ENCODE assay signal across 14 cellular contexts in genomic region chr11:69280994-69281393, GRCh38. TPM values are rescaled to one million over a fixed set of nuclear protein-coding genes. Genes with fewer than 3 reads are reported as not detected.
A peak's percentile ranks its signal among the peaks of the same experiment; 100 is the strongest.
DNase-seq lines count a peak whose midpoint lies in the region; ATAC-seq, FAIRE-seq and TF ChIP-seq lines count a peak whose summit lies in the region.
"Had no signal": no experiment of that assay in that cellular context is flagged by ENCODE, and none has a peak within 500 bp of the region (broad histone marks: within the 10 kb centered on the region; RNA-seq: fewer than 3 reads in every experiment).

No MANE protein-coding gene starts in this region.

- ATAC-seq in Right ventricle myocardium inferior (no peak), upper lobe of right lung (peak; percentile 70), HG03378 (IDR thresholded peaks at IDR 0.05; ENCODE audit: unreplicated experiment) (no peak)

- no peak for TF ChIP-seq CTCF in brain microvascular endothelial cell (IDR thresholded peaks at IDR 0.05; ENCODE audit: low read depth, low read length, missing control alignments)
- no peak for TF ChIP-seq CTCF in keratinocyte (optimal IDR thresholded peaks at IDR 0.05 in 1 of 3, IDR thresholded peaks at IDR 0.05 in 1 of 3, conservative IDR thresholded peaks at IDR 0.05 in 1 of 3; ENCODE audit: extremely low read depth in 1 of 3, insufficient read depth in 2 of 3, low read length in 3 of 3)
- TF ChIP-seq CTCF in upper lobe of right lung (IDR thresholded peaks at IDR 0.05): no peak

- H3K27me3 ChIP-seq in brain microvascular endothelial cell (replicated peaks) (no peaks in the 10 kb centered on the region), keratinocyte (ENCODE audit: control insufficient read depth, extremely low read depth, insufficient read depth, low read length) (peaks cover 4% of the 10 kb centered on the region), upper lobe of right lung (no peaks in the 10 kb centered on the region)
- H3K27me3 ChIP-seq: ascending aorta had no signal

- no peaks in the 10 kb centered on the region for H3K79me2 ChIP-seq in keratinocyte (ENCODE audit: control insufficient read depth, insufficient read depth, low read length)

- H3K4me1 ChIP-seq in keratinocyte (ENCODE audit: control insufficient read depth, extremely low read depth, insufficient read depth, low read length) (peaks cover 25% of the 10 kb centered on the region), upper lobe of right lung (peaks cover 19% of the 10 kb centered on the region)
- H3K4me1 ChIP-seq: ascending aorta, psoas muscle had no signal

- H3K9me3 ChIP-seq in keratinocyte (ENCODE audit: control insufficient read depth, low read depth, low read length) (peaks cover 6% of the 10 kb centered on the region), upper lobe of right lung (no peaks in the 10 kb centered on the region)
- H3K9me3 ChIP-seq: ascending aorta had no signal

- peak; percentile 92 for FAIRE-seq in keratinocyte (lab: Jason Lieb, UNC)
- FAIRE-seq: A204.1 had no signal

- intact Hi-C loops in Right ventricle myocardium inferior (cut with DNase I) (no loop called here), cardiac septum (cut with DNase I) (no loop called here), upper lobe of right lung (cut with DNase I) (no loop called here)

- dilution Hi-C loops in keratinocyte (cut with MboI; ENCODE audit: extremely low pct_ligation_motif_present, low sequenced_read_pairs): no loop called here

- H2AFZ ChIP-seq in keratinocyte (ENCODE audit: control insufficient read depth, low read length): no peak overlapping the region

- H3K27ac ChIP-seq in brain microvascular endothelial cell (peak overlapping the region; percentile 69), keratinocyte (ENCODE audit: control insufficient read depth, insufficient read depth, low read length) (peak overlapping the region; percentile 87), upper lobe of right lung (no peak overlapping the region)
- H3K27ac ChIP-seq: ascending aorta, psoas muscle had no signal

- H3K9me1 ChIP-seq in keratinocyte (ENCODE audit: control insufficient read depth, extremely low read depth, insufficient read depth, low read length): no peaks in the 10 kb centered on the region

- peak; percentile 62 for DNase-seq in Right ventricle myocardium inferior (ENCODE audit: missing footprints)
- DNase-seq in cardiac septum (ENCODE audit: low spot score): no peak
- peak; percentile 85 for DNase-seq in brain microvascular endothelial cell
- DNase-seq in keratinocyte (ENCODE audit: low read depth, low spot score): peak; percentile 90
- peak; percentile 64 for DNase-seq in upper lobe of right lung
- no peak for DNase-seq in SIG-M5 treated with dmso at 0.1 percent for 504 hours (lab: John Stamatoyannopoulos, UW; ENCODE audit: unreplicated experiment)
- DNase-seq in hippocampal formation (lab: John Stamatoyannopoulos, UW): no peak
- DNase-seq: activated CD4-positive, alpha-beta memory T cell treated with anti-CD3 and anti-CD28 coated beads, Interleukin-2, amount 10 ng/mL, durations not matched to agents 7 days and 5 days; NCI-H1436; psoas muscle; SHP77 treated with DMSO at 0.1 percent for 48 hours had no signal

- H3K4me2 ChIP-seq in keratinocyte (ENCODE audit: control insufficient read depth, extremely low read depth, insufficient read depth, low read depth, low read length): peak overlapping the region; percentile 75

- H3K36me3 ChIP-seq in brain microvascular endothelial cell (replicated peaks): no peaks in the 10 kb centered on the region
- no peaks in the 10 kb centered on the region for H3K36me3 ChIP-seq in keratinocyte (ENCODE audit: control insufficient read depth in 2 of 2, extremely low read depth in 1 of 2, insufficient read depth in 2 of 2, low read length in 2 of 2)
- H3K36me3 ChIP-seq in upper lobe of right lung: no peaks in the 10 kb centered on the region
- H3K36me3 ChIP-seq: ascending aorta had no signal

- in situ Hi-C loops in brain microvascular endothelial cell (cut with HindIII; ENCODE audit: low pct_ligation_motif_present, low sequenced_read_pairs): no loop called here

- no peaks in the 10 kb centered on the region for H4K20me1 ChIP-seq in keratinocyte (ENCODE audit: control insufficient read depth, extremely low read depth, insufficient read depth, low read length)

- no peak overlapping the region for H3K4me3 ChIP-seq in brain microvascular endothelial cell (ENCODE audit: low read depth, low read length)
- H3K4me3 ChIP-seq in keratinocyte (ENCODE audit: control insufficient read depth in 2 of 3, extremely low read depth in 1 of 3, insufficient read depth in 2 of 3, low read depth in 1 of 3, low read length in 3 of 3): peak overlapping the region in 1 of 3 experiments; percentile 30
- H3K4me3 ChIP-seq in upper lobe of right lung: no peak overlapping the region
- H3K4me3 ChIP-seq: ascending aorta, psoas muscle had no signal

- peak overlapping the region; percentile 53 for H3K9ac ChIP-seq in keratinocyte (ENCODE audit: control insufficient read depth, extremely low read depth, insufficient read depth, low read length)

RNA-seq across cellular contexts. Expression of gene MYEOV, which starts 13.0 kb away (rescaled TPM):
- total RNA-seq in Right ventricle myocardium inferior (not detected), cardiac septum (not detected), upper lobe of right lung (0.23 TPM)
- 1.4 to 2.7 TPM (median 1.5 TPM) in 3 replicates for polyA plus RNA-seq in keratinocyte
- 0.19 TPM for polyA plus RNA-seq in keratinocyte (2011; ENCODE audit: low read depth)
- 0.51 and 1.0 TPM in 2 replicates for polyA plus RNA-seq in keratinocyte (2011; cell fraction: cytosol; rRNA removed)
- 0.90 and 1.2 TPM in 2 replicates for polyA plus RNA-seq in keratinocyte (2011; cell fraction: nucleus; rRNA removed)
- 0.31 and 3.1 TPM in 2 replicates for polyA plus RNA-seq in keratinocyte (2012; ENCODE audit: low replicate concordance)
- 0.74 to 6.2 TPM (median 0.89 TPM) in 3 replicates for polyA minus RNA-seq in keratinocyte
- polyA minus RNA-seq in keratinocyte (2011; cell fraction: cytosol; rRNA and poly(A)+ RNA removed): not detected
- polyA minus RNA-seq in keratinocyte (2011; cell fraction: nucleus; rRNA and poly(A)+ RNA removed): 0.74 TPM in 1 of 2 replicates, not detected in the other
- total RNA-seq: activated CD4-positive, alpha-beta memory T cell treated with anti-CD3 and anti-CD28 coated beads, Interleukin-2, amount 10 ng/mL, durations not matched to agents 7 days and 5 days; ascending aorta had no signal

Comparison
In these comparisons a context has a peak if more than half of its experiments do, and no peak if none do; other contexts are left out.
1. DNase-seq: peak in Right ventricle myocardium inferior (single experiment), brain microvascular endothelial cell (single experiment), keratinocyte (single experiment) and upper lobe of right lung (single experiment); none in cardiac septum (single experiment), SIG-M5 treated with dmso at 0.1 percent for 504 hours (single experiment) and hippocampal formation (0 of 2).